10 cellular contexts compared by ENCODE assay signal in genomic region chr5:53023969-53024368, GRCh38. TPM values are rescaled to one million over a fixed set of nuclear protein-coding genes. Genes with fewer than 3 reads are reported as not detected.
DNase-seq lines count a peak whose midpoint lies in the region; ATAC-seq and TF ChIP-seq lines count a peak whose summit lies in the region.
"Had no signal": no experiment of that assay in that cellular context is flagged by ENCODE, and none has a peak within 500 bp of the region (broad histone marks: within the 10 kb centered on the region; RNA-seq: fewer than 3 reads in every experiment).

No MANE protein-coding gene starts in this region.

- intact Hi-C loops in dorsolateral prefrontal cortex (cut with DNase I): no loop called here

- in situ Hi-C loops in ACHN (cut with HindIII; ENCODE audit: low pct_ligation_motif_present, low pct_unique_long_range_greater_than_20kb, low sequenced_read_pairs): no loop called here

- peak; percentile 68 for DNase-seq in AG20443 (ENCODE audit: low spot score)
- DNase-seq in GM20000 (ENCODE audit: low spot score): peak; percentile 18
- DNase-seq in dorsolateral prefrontal cortex: no peak
- DNase-seq in germinal center (ENCODE audit: low spot score): no peak
- DNase-seq in HK-2 (ENCODE audit: unreplicated experiment): no peak
- no peak for DNase-seq in ACHN
- no peak for DNase-seq in NCI-H524 (lab: John Stamatoyannopoulos, UW)
- DNase-seq: activated CD8-positive, alpha-beta memory T cell treated with anti-CD3 and anti-CD28 coated beads, Interleukin-2, amount 50 U/mL, for 4 hours; naive B cell had no signal

- peak overlapping the region in 54 of 59 donors; percentile 0 to 95 (median 68) for H3K27ac ChIP-seq in dorsolateral prefrontal cortex

- TF ChIP-seq CTCF in GM20000 (IDR thresholded peaks at IDR 0.05; ENCODE audit: extremely low read depth, missing control alignments) (no peak), dorsolateral prefrontal cortex (IDR thresholded peaks at IDR 0.05 in 54 of 56, conservative IDR thresholded peaks at IDR 0.05 in 2 of 56; ENCODE audit: low read depth in 1 of 56, partially characterized antibody in 56 of 56) (no peak)

- no peaks in the 10 kb centered on the region for H3K27me3 ChIP-seq in dorsolateral prefrontal cortex

- ATAC-seq in HG03521 (IDR thresholded peaks at IDR 0.05; ENCODE audit: unreplicated experiment): peak; percentile 54

- H3K4me3 ChIP-seq in dorsolateral prefrontal cortex: peak overlapping the region in 10 of 59 donors; percentile 1 to 48 (median 21)

RNA-seq across cellular contexts. Expression of gene ITGA2, which starts 34.8 kb away (rescaled TPM):
- total RNA-seq in dorsolateral prefrontal cortex: 10 to 100 TPM in 39 of 120 experiments, 1 to 10 TPM in 80, under 1 TPM in 1; 0.84 to 36.5 (median 7.3) TPM

Comparison
In these comparisons a context has a peak if more than half of its experiments do, and no peak if none do; other contexts are left out.
1. DNase-seq: peak in AG20443 (single experiment) and GM20000 (single experiment); none in dorsolateral prefrontal cortex (0 of 10), germinal center (single experiment), HK-2 (single experiment), ACHN (single experiment) and NCI-H524 (0 of 2).